In the genomic region with DNA sequence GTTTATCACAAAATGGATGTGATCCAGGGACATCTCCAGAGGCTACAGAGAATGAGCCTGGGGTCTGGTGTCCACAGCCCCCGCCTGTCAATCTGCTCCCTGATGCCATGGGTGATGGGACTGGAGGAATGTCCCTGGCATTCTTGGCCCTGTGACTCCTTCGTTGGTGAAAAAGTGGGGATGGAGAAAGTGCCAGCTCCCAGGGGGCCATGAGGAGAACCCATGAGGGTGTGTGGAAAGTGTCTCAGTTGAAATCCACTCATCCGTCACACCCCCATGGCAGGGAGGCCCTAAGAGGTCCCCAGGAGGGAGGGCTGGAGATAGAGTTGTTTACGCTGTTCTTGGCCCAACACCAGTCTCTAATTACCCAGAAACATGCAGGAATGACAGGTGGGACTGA, we compare ENCODE assay signal across 19 cellular contexts.
"Had no signal": no experiment of that assay in that cellular context is flagged by ENCODE, and none has a peak within 500 bp of the region (broad histone marks: within the 10 kb centered on the region; RNA-seq: fewer than 3 reads in every experiment).

No MANE protein-coding gene starts in this region.

- H3K27ac ChIP-seq: HL-60, KMS-11 had no signal

- DNase-seq: Kasumi-1, MM.1S, NCI-H1092 treated with DMSO at 0.1 percent for 48 hours, NCI-H1436, NCI-H2029, NCI-H2081 treated with DMSO at 0.1 percent for 48 hours, NCI-H2227 treated with DMSO at 0.1 percent for 48 hours, NCI-H446 treated with DMSO at 0.1 percent for 48 hours, NCI-H510A treated with DMSO at 0.1 percent for 48 hours, NCI-H526, NCI-H82, RPMI8226, SHP77, T-helper 1 cell had no signal

- H3K4me3 Mint-ChIP-seq: IgD-negative memory B cell had no signal

- H3K36me3 Mint-ChIP-seq: IgD-negative memory B cell had no signal

- H3K27ac Mint-ChIP-seq: IgD-negative memory B cell had no signal

- H3K4me2 ChIP-seq: KMS-11 had no signal

- H3K9ac ChIP-seq: KMS-11 had no signal

- H3K4me1 Mint-ChIP-seq: IgD-negative memory B cell had no signal

- H3K9me3 Mint-ChIP-seq: IgD-negative memory B cell had no signal

- ATAC-seq: K562, SK-N-SH treated with all-trans-retinoic acid at 6 μM for 48 hours had no signal

- H3K4me3 ChIP-seq: K562 had no signal
